ENCODE assay signal across 1 cellular context in the genomic region with DNA sequence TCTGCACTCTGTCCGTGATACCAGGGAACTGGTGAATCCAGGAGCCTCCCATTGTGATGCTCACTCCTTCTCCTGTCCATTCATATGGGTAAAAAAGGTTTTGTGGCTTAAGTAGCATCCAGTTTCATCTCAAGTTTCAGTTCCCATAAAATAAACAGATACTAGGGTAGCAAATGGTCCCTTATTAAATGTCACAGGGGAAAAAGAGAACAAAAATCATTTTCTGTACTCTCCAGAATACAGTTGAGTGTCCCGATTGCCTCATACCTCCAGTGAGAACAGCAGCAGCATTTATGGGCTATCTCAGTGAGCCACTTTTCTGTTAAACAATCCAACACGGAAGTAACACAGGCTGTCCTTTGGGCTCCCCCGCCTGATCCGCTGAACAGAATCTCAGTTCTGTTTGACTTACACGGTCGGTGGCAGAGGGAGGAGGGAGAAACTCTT.
TF ChIP-seq lines count a peak whose summit lies in the region.

No MANE protein-coding gene starts in this region.

TF ChIP-seq in GM23338, 12 proteins besides CTCF, POLR2A, EP300 and RAD21 (continued from another document):
- TF ChIP-seq, protein P1, sequence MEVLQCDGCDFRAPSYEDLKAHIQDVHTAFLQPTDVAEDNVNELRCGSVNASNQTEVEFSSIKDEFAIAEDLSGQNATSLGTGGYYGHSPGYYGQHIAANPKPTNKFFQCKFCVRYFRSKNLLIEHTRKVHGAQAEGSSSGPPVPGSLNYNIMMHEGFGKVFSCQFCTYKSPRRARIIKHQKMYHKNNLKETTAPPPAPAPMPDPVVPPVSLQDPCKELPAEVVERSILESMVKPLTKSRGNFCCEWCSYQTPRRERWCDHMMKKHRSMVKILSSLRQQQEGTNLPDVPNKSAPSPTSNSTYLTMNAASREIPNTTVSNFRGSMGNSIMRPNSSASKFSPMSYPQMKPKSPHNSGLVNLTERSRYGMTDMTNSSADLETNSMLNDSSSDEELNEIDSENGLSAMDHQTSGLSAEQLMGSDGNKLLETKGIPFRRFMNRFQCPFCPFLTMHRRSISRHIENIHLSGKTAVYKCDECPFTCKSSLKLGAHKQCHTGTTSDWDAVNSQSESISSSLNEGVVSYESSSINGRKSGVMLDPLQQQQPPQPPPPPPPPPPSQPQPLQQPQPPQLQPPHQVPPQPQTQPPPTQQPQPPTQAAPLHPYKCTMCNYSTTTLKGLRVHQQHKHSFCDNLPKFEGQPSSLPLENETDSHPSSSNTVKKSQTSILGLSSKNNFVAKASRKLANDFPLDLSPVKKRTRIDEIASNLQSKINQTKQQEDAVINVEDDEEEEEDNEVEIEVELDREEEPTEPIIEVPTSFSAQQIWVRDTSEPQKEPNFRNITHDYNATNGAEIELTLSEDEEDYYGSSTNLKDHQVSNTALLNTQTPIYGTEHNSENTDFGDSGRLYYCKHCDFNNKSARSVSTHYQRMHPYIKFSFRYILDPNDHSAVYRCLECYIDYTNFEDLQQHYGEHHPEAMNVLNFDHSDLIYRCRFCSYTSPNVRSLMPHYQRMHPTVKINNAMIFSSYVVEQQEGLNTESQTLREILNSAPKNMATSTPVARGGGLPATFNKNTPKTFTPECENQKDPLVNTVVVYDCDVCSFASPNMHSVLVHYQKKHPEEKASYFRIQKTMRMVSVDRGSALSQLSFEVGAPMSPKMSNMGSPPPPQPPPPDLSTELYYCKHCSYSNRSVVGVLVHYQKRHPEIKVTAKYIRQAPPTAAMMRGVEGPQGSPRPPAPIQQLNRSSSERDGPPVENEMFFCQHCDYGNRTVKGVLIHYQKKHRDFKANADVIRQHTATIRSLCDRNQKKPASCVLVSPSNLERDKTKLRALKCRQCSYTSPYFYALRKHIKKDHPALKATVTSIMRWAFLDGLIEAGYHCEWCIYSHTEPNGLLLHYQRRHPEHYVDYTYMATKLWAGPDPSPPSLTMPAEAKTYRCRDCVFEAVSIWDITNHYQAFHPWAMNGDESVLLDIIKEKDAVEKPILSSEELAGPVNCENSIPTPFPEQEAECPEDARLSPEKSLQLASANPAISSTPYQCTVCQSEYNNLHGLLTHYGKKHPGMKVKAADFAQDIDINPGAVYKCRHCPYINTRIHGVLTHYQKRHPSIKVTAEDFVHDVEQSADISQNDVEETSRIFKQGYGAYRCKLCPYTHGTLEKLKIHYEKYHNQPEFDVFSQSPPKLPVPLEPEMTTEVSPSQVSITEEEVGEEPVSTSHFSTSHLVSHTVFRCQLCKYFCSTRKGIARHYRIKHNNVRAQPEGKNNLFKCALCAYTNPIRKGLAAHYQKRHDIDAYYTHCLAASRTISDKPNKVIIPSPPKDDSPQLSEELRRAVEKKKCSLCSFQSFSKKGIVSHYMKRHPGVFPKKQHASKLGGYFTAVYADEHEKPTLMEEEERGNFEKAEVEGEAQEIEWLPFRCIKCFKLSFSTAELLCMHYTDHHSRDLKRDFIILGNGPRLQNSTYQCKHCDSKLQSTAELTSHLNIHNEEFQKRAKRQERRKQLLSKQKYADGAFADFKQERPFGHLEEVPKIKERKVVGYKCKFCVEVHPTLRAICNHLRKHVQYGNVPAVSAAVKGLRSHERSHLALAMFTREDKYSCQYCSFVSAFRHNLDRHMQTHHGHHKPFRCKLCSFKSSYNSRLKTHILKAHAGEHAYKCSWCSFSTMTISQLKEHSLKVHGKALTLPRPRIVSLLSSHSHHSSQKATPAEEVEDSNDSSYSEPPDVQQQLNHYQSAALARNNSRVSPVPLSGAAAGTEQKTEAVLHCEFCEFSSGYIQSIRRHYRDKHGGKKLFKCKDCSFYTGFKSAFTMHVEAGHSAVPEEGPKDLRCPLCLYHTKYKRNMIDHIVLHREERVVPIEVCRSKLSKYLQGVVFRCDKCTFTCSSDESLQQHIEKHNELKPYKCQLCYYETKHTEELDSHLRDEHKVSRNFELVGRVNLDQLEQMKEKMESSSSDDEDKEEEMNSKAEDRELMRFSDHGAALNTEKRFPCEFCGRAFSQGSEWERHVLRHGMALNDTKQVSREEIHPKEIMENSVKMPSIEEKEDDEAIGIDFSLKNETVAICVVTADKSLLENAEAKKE (CRISPR knock-in tag; IDR thresholded peaks at IDR 0.05), result no peak
- TF ChIP-seq, protein P2, sequence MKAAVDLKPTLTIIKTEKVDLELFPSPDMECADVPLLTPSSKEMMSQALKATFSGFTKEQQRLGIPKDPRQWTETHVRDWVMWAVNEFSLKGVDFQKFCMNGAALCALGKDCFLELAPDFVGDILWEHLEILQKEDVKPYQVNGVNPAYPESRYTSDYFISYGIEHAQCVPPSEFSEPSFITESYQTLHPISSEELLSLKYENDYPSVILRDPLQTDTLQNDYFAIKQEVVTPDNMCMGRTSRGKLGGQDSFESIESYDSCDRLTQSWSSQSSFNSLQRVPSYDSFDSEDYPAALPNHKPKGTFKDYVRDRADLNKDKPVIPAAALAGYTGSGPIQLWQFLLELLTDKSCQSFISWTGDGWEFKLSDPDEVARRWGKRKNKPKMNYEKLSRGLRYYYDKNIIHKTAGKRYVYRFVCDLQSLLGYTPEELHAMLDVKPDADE (IDR thresholded peaks at IDR 0.05), result no peak
- no peak for TF ChIP-seq ZNF331 (CRISPR knock-in tag; IDR thresholded peaks at IDR 0.05; ENCODE audit: low read depth)
- no peak for TF ChIP-seq EZH2phosphoT487 (IDR thresholded peaks at IDR 0.05; ENCODE audit: unreplicated experiment)
- TF ChIP-seq JUNB (IDR thresholded peaks at IDR 0.05; ENCODE audit: unreplicated experiment), result no peak
- no peak for TF ChIP-seq POLR2AphosphoS5 (IDR thresholded peaks at IDR 0.05; ENCODE audit: low read depth)
- TF ChIP-seq ZNF114 (CRISPR knock-in tag; IDR thresholded peaks at IDR 0.05), result no peak
- no peak for TF ChIP-seq CREB1 (CRISPR knock-in tag; IDR thresholded peaks at IDR 0.05; ENCODE audit: low read depth)
TF ChIP-seq in GM23338: peak in this region for 0.
